10 cellular contexts compared by ENCODE assay signal in genomic region chr1:26861286-26861701, GRCh38. TPM values are rescaled to one million over a fixed set of nuclear protein-coding genes. Genes with fewer than 3 reads are reported as not detected.
DNase-seq lines count a peak whose midpoint lies in the region; ATAC-seq, FAIRE-seq and TF ChIP-seq lines count a peak whose summit lies in the region.
"Had no signal": no experiment of that assay in that cellular context is flagged by ENCODE, and none has a peak within 500 bp of the region (broad histone marks: within the 10 kb centered on the region; RNA-seq: fewer than 3 reads in every experiment).

No MANE protein-coding gene starts in this region.

- H3K4me1 Mint-ChIP-seq in astrocyte (ENCODE audit: low read depth, unreplicated experiment): peaks cover 9% of the 10 kb centered on the region

- H2AFZ ChIP-seq in HCT116 (ENCODE audit: low read depth, low read length, poor library complexity, severe bottlenecking) (no peak overlapping the region), astrocyte (ENCODE audit: low read depth, low read length) (peak overlapping the region; percentile 8), keratinocyte (ENCODE audit: control insufficient read depth, low read length) (no peak overlapping the region)

- intact Hi-C loops in HCT116 (cut with micrococcal nuclease): loop anchor here (5.0 to 10.0 kb wide), 2 partner anchors 166 to 259 kb away; partner anchors contain the start of gene ARID1A

- peaks cover under 1% of the 10 kb centered on the region for H3K36me3 Mint-ChIP-seq in astrocyte (ENCODE audit: low read depth, unreplicated experiment)

- no peaks in the 10 kb centered on the region for H3K27me3 Mint-ChIP-seq in astrocyte (ENCODE audit: low read depth, unreplicated experiment)

- no peaks in the 10 kb centered on the region for H3K9me2 ChIP-seq in HCT116 (ENCODE audit: insufficient read depth)

- no peak for TF ChIP-seq RAD21 in HCT116 (IDR thresholded peaks at IDR 0.05; ENCODE audit: low read depth)

- H3K27ac Mint-ChIP-seq in astrocyte (ENCODE audit: unreplicated experiment): peak overlapping the region; percentile 20

- H3K4me3 ChIP-seq in AG04449 (ENCODE audit: low read depth, low read length) (no peak overlapping the region), HCT116 (replicated peaks in 1 of 2; ENCODE audit: low read depth in 1 of 2, low read length in 2 of 2) (peak overlapping the region in 1 of 2 experiments; percentile 96; a peak in 2 of 4 replicates), astrocyte (ENCODE audit: insufficient read depth, low read depth, low read length) (no peak overlapping the region), keratinocyte (ENCODE audit: control insufficient read depth in 2 of 3, extremely low read depth in 1 of 3, insufficient read depth in 2 of 3, low read depth in 1 of 3, low read length in 3 of 3) (peak overlapping the region in 1 of 3 experiments; percentile 70)

- RAD21 ChIA-PET in HCT116 (lab: Charles Lee; ENCODE audit: low non-redundant PET in 1 of 2, low total read pairs in 2 of 2, uncharacterized antibody in 2 of 2, unreplicated experiment in 2 of 2): interaction anchor here (0.6 to 1.1 kb wide), 2 partner anchors 10 to 12 kb away, joined by 5 to 9 read pairs; no protein-coding TSS in a partner anchor

- DNase-seq in AG04449 (ENCODE audit: low read depth, low spot score) (no peak), HCT116 (ENCODE audit: low read depth, low spot score) (peak; percentile 54), astrocyte (ENCODE audit: low read depth) (no peak), keratinocyte (ENCODE audit: low read depth, low spot score) (no peak), NCI-H446 treated with DMSO at 0.1 percent for 48 hours (lab: John Stamatoyannopoulos, UW) (no peak)
- DNase-seq: activated CD4-positive, alpha-beta T cell treated with anti-CD3 and anti-CD28 coated beads, Interleukin-2, amount 50 U/mL, for 48 hours; caudate nucleus had no signal

- H3K4me1 ChIP-seq in HCT116 (ENCODE audit: control insufficient read depth in 1 of 2, insufficient read depth in 2 of 2, low read length in 2 of 2) (peaks cover 30 to 73% of the 10 kb centered on the region in 2 experiments), astrocyte (ENCODE audit: insufficient read depth, low read length) (peaks cover 13% of the 10 kb centered on the region), keratinocyte (ENCODE audit: control insufficient read depth, extremely low read depth, insufficient read depth, low read length) (peaks cover 70% of the 10 kb centered on the region)

- peak overlapping the region; percentile 27 for H3K4me3 Mint-ChIP-seq in astrocyte (ENCODE audit: unreplicated experiment)

- no peaks in the 10 kb centered on the region for H4K20me1 ChIP-seq in HCT116 (ENCODE audit: insufficient read depth)
- H4K20me1 ChIP-seq in astrocyte (ENCODE audit: insufficient read depth, low read length): no peaks in the 10 kb centered on the region
- H4K20me1 ChIP-seq in keratinocyte (ENCODE audit: control insufficient read depth, extremely low read depth, insufficient read depth, low read length): peaks cover 4% of the 10 kb centered on the region

- TF ChIP-seq POLR2A in HCT116 (IDR thresholded peaks at IDR 0.05; ENCODE audit: borderline replicate concordance, extremely low read depth, insufficient read depth, insufficient read length): no peak

- H3K9me1 ChIP-seq in keratinocyte (ENCODE audit: control insufficient read depth, extremely low read depth, insufficient read depth, low read length): no peaks in the 10 kb centered on the region

- BruUV-seq in HCT116 (replicated peaks; lab: Mats Ljungman, UMichigan): no TSS peak

- H3K79me2 ChIP-seq in HCT116 (ENCODE audit: insufficient read depth, low read length) (peaks cover 20% of the 10 kb centered on the region), astrocyte (ENCODE audit: insufficient read depth, low read length) (no peaks in the 10 kb centered on the region), keratinocyte (ENCODE audit: control insufficient read depth, insufficient read depth, low read length) (peaks cover 17% of the 10 kb centered on the region)

- H3K9me3 ChIP-seq in HCT116 (ENCODE audit: control insufficient read depth in 1 of 2, insufficient read depth in 1 of 2, low read depth in 1 of 2, low read length in 2 of 2) (no peaks in the 10 kb centered on the region), astrocyte (ENCODE audit: insufficient read depth, low read depth, low read length) (no peaks in the 10 kb centered on the region), keratinocyte (ENCODE audit: control insufficient read depth, low read depth, low read length) (peaks cover 2% of the 10 kb centered on the region)

- H3K4me2 ChIP-seq in HCT116 (ENCODE audit: low read length): peak overlapping the region; percentile 100
- no peak overlapping the region for H3K4me2 ChIP-seq in astrocyte (ENCODE audit: low read length)
- H3K4me2 ChIP-seq in keratinocyte (ENCODE audit: control insufficient read depth, extremely low read depth, insufficient read depth, low read depth, low read length): peak overlapping the region; percentile 99

- H3K36me3 ChIP-seq in HCT116 (ENCODE audit: control insufficient read depth in 1 of 2, insufficient read depth in 2 of 2, low read length in 2 of 2): 0 out of 4 replicates have a peak, but pooled peaks cover 0 to 5% of the 10 kb centered on the region in 2 experiments
- H3K36me3 ChIP-seq in astrocyte (ENCODE audit: insufficient read depth, low read length): no peaks in the 10 kb centered on the region
- H3K36me3 ChIP-seq in keratinocyte (ENCODE audit: control insufficient read depth in 2 of 2, extremely low read depth in 1 of 2, insufficient read depth in 2 of 2, low read length in 2 of 2): peaks cover 1 to 5% of the 10 kb centered on the region in 2 experiments

- H3K9ac ChIP-seq in HCT116 (ENCODE audit: low read length) (peak overlapping the region; percentile 99), astrocyte (ENCODE audit: low read length) (no peak overlapping the region), keratinocyte (ENCODE audit: control insufficient read depth, extremely low read depth, insufficient read depth, low read length) (peak overlapping the region; percentile 99)

- no peak for ATAC-seq in HCT116
- ATAC-seq in HG03196 (IDR thresholded peaks at IDR 0.05; ENCODE audit: unreplicated experiment): no peak
- ATAC-seq in HG03135 (IDR thresholded peaks at IDR 0.05; ENCODE audit: unreplicated experiment): no peak
- ATAC-seq in HG03025 (IDR thresholded peaks at IDR 0.05; ENCODE audit: low FRiP score, unreplicated experiment): no peak

- H3K27ac ChIP-seq in HCT116 (ENCODE audit: low read depth, low read length) (peak overlapping the region; percentile 100), astrocyte (ENCODE audit: low read depth, low read length) (no peak overlapping the region), keratinocyte (ENCODE audit: control insufficient read depth, insufficient read depth, low read length) (peak overlapping the region; percentile 100)

- peaks cover 3% of the 10 kb centered on the region for H3K9me3 Mint-ChIP-seq in astrocyte (ENCODE audit: unreplicated experiment)

- no peaks in the 10 kb centered on the region for H3K27me3 ChIP-seq in HCT116 (ENCODE audit: insufficient read depth, low read length)
- H3K27me3 ChIP-seq in astrocyte (ENCODE audit: insufficient read depth, low read length): no peaks in the 10 kb centered on the region
- H3K27me3 ChIP-seq in keratinocyte (ENCODE audit: control insufficient read depth, extremely low read depth, insufficient read depth, low read length): no peaks in the 10 kb centered on the region

- TF ChIP-seq CTCF in AG04449 (IDR thresholded peaks at IDR 0.05; ENCODE audit: insufficient read depth, low read length, missing control alignments) (peak; percentile 38), HCT116 (IDR thresholded peaks at IDR 0.05 in 2 of 3, conservative IDR thresholded peaks at IDR 0.05 in 1 of 3; ENCODE audit: borderline replicate concordance in 1 of 3, insufficient read depth in 1 of 3, low read depth in 2 of 3, low read length in 2 of 3) (peak in 2 of 3 experiments; percentile 56 to 58; a peak in 4 of 6 replicates), astrocyte (IDR thresholded peaks at IDR 0.05; ENCODE audit: insufficient read depth, low read depth, low read length) (no peak), keratinocyte (optimal IDR thresholded peaks at IDR 0.05 in 1 of 3, IDR thresholded peaks at IDR 0.05 in 1 of 3, conservative IDR thresholded peaks at IDR 0.05 in 1 of 3; ENCODE audit: extremely low read depth in 1 of 3, insufficient read depth in 2 of 3, low read length in 3 of 3) (peak in 2 of 3 experiments; percentile 33 to 59)

- CTCF ChIA-PET in AG04449 (lab: Yijun Ruan, JAX): interaction anchor here (0.7 to 6.0 kb wide), 6 partner anchors 11 to 262 kb away, joined by 3 to 52 read pairs (median 3); no protein-coding TSS in a partner anchor
- CTCF ChIA-PET in HCT116 (lab: Charles Lee): interaction anchor here (1.6 to 3.4 kb wide), 4 partner anchors 9 to 259 kb away, joined by 5 to 14 read pairs (median 8); no protein-coding TSS in a partner anchor

- FAIRE-seq in astrocyte (lab: Jason Lieb, UNC) (no peak), keratinocyte (lab: Jason Lieb, UNC) (peak; percentile 88)

- dilution Hi-C loops in keratinocyte (cut with MboI; ENCODE audit: extremely low pct_ligation_motif_present, low sequenced_read_pairs): no loop called here

- POLR2A ChIA-PET in AG04449 (lab: Yijun Ruan, JAX): no interaction called here
- POLR2A ChIA-PET in HCT116 (lab: Charles Lee): interaction anchor here (1.4 kb wide), 1 partner anchor 29 kb away, joined by 4 read pairs; the partner anchor contains the start of gene GPN2

RNA-seq across cellular contexts. Expression of gene SFN, which starts 1.7 kb away (rescaled TPM):
- 245 TPM for total RNA-seq in HCT116 (2021; ENCODE audit: unreplicated experiment)
- polyA plus RNA-seq in HCT116 (2012): 354 and 441 TPM in 2 replicates
- 5.5 and 14.5 TPM in 2 replicates for total RNA-seq in astrocyte
- 1,394 to 2,602 TPM (median 2,333 TPM) in 3 replicates for polyA plus RNA-seq in keratinocyte
- 775 TPM for polyA plus RNA-seq in keratinocyte (2011; ENCODE audit: low read depth)
- 1,484 and 3,345 TPM in 2 replicates for polyA plus RNA-seq in keratinocyte (2011; cell fraction: cytosol; rRNA removed)
- polyA plus RNA-seq in keratinocyte (2011; cell fraction: nucleus; rRNA removed): 1,730 and 2,605 TPM in 2 replicates
- polyA plus RNA-seq in keratinocyte (2012; ENCODE audit: low replicate concordance): 3,203 and 3,341 TPM in 2 replicates
- 637 to 2,055 TPM (median 889 TPM) in 3 replicates for polyA minus RNA-seq in keratinocyte
- polyA minus RNA-seq in keratinocyte (2011; cell fraction: cytosol; rRNA and poly(A)+ RNA removed): 1,532 TPM
- polyA minus RNA-seq in keratinocyte (2011; cell fraction: nucleus; rRNA and poly(A)+ RNA removed): 888 and 889 TPM in 2 replicates

RNA-seq across cellular contexts. Expression of gene GPN2, which starts 28.8 kb away (rescaled TPM):
- total RNA-seq in HCT116 (2021; ENCODE audit: unreplicated experiment) (37.2 TPM), astrocyte (24.5 and 25.5 TPM in 2 replicates)
- 42.0 and 42.9 TPM in 2 replicates for polyA plus RNA-seq in HCT116 (2012)
- 31.9 to 43.7 TPM (median 37.2 TPM) in 3 replicates for polyA plus RNA-seq in keratinocyte
- polyA plus RNA-seq in keratinocyte (2011; ENCODE audit: low read depth): 8.2 TPM
- polyA plus RNA-seq in keratinocyte (2011; cell fraction: cytosol; rRNA removed): 31.2 and 33.2 TPM in 2 replicates
- 29.8 and 42.6 TPM in 2 replicates for polyA plus RNA-seq in keratinocyte (2011; cell fraction: nucleus; rRNA removed)
- polyA plus RNA-seq in keratinocyte (2012; ENCODE audit: low replicate concordance): 15.2 and 33.1 TPM in 2 replicates
- polyA minus RNA-seq in keratinocyte: 32.8 to 56.8 TPM (median 45.6 TPM) in 3 replicates
- polyA minus RNA-seq in keratinocyte (2011; cell fraction: cytosol; rRNA and poly(A)+ RNA removed): 17.3 TPM
- polyA minus RNA-seq in keratinocyte (2011; cell fraction: nucleus; rRNA and poly(A)+ RNA removed): 19.7 and 26.1 TPM in 2 replicates

RNA-seq across cellular contexts. Expression of gene ZDHHC18, which starts 34.8 kb away (rescaled TPM):
- total RNA-seq in HCT116 (2021; ENCODE audit: unreplicated experiment): 24.4 TPM
- 30.7 and 39.9 TPM in 2 replicates for polyA plus RNA-seq in HCT116 (2012)
- 22.3 and 22.6 TPM in 2 replicates for total RNA-seq in astrocyte
- 18.1 to 32.0 TPM (median 22.6 TPM) in 3 replicates for polyA plus RNA-seq in keratinocyte
- 14.0 TPM for polyA plus RNA-seq in keratinocyte (2011; ENCODE audit: low read depth)
- 22.3 and 28.7 TPM in 2 replicates for polyA plus RNA-seq in keratinocyte (2011; cell fraction: cytosol; rRNA removed)
- 27.8 and 32.9 TPM in 2 replicates for polyA plus RNA-seq in keratinocyte (2011; cell fraction: nucleus; rRNA removed)
- polyA plus RNA-seq in keratinocyte (2012; ENCODE audit: low replicate concordance): 16.3 and 18.4 TPM in 2 replicates
- 21.5 to 62.9 TPM (median 45.1 TPM) in 3 replicates for polyA minus RNA-seq in keratinocyte
- 14.4 TPM for polyA minus RNA-seq in keratinocyte (2011; cell fraction: cytosol; rRNA and poly(A)+ RNA removed)
- 11.0 and 11.9 TPM in 2 replicates for polyA minus RNA-seq in keratinocyte (2011; cell fraction: nucleus; rRNA and poly(A)+ RNA removed)

RNA-seq across cellular contexts. Expression of gene GPATCH3, which starts 39.0 kb away (rescaled TPM):
- total RNA-seq in HCT116 (2021; ENCODE audit: unreplicated experiment) (14.8 TPM), astrocyte (12.8 and 13.7 TPM in 2 replicates)
- 7.2 and 8.1 TPM in 2 replicates for polyA plus RNA-seq in HCT116 (2012)
- polyA plus RNA-seq in keratinocyte: 5.7 to 7.3 TPM (median 7.1 TPM) in 3 replicates
- polyA plus RNA-seq in keratinocyte (2011; ENCODE audit: low read depth): 6.3 TPM
- 5.1 and 7.5 TPM in 2 replicates for polyA plus RNA-seq in keratinocyte (2011; cell fraction: cytosol; rRNA removed)
- polyA plus RNA-seq in keratinocyte (2011; cell fraction: nucleus; rRNA removed): 12.7 and 12.8 TPM in 2 replicates
- polyA plus RNA-seq in keratinocyte (2012; ENCODE audit: low replicate concordance): 6.6 and 9.6 TPM in 2 replicates
- polyA minus RNA-seq in keratinocyte: 4.5 to 7.8 TPM (median 5.2 TPM) in 3 replicates
- polyA minus RNA-seq in keratinocyte (2011; cell fraction: cytosol; rRNA and poly(A)+ RNA removed): 5.9 TPM
- 5.4 and 7.7 TPM in 2 replicates for polyA minus RNA-seq in keratinocyte (2011; cell fraction: nucleus; rRNA and poly(A)+ RNA removed)

RNA-seq across cellular contexts. Expression of gene NR0B2, which starts 52.5 kb away (rescaled TPM):
- total RNA-seq in HCT116 (2021; ENCODE audit: unreplicated experiment): not detected
- 0.11 TPM in 1 of 2 replicates, not detected in the other for polyA plus RNA-seq in HCT116 (2012)
- total RNA-seq in astrocyte: not detected in 2 replicates
- not detected in 3 replicates for polyA plus RNA-seq in keratinocyte
- polyA plus RNA-seq in keratinocyte (2011; ENCODE audit: low read depth): not detected
- not detected in 2 replicates for polyA plus RNA-seq in keratinocyte (2011; cell fraction: cytosol; rRNA removed)
- not detected in 2 replicates for polyA plus RNA-seq in keratinocyte (2011; cell fraction: nucleus; rRNA removed)
- polyA plus RNA-seq in keratinocyte (2012; ENCODE audit: low replicate concordance): not detected in 2 replicates
- polyA minus RNA-seq in keratinocyte: not detected in 3 replicates
- not detected for polyA minus RNA-seq in keratinocyte (2011; cell fraction: cytosol; rRNA and poly(A)+ RNA removed)
- not detected in 2 replicates for polyA minus RNA-seq in keratinocyte (2011; cell fraction: nucleus; rRNA and poly(A)+ RNA removed)

Comparison
In these comparisons a context has a peak if more than half of its experiments do, and no peak if none do; other contexts are left out.
1. RNA of gene SFN, which starts 1.7 kb away (total RNA-seq): 245 TPM in HCT116 (single experiment); 5.5 to 14.5 TPM in astrocyte; every median in the first group is over 10 times any median in the second.